ENCODE assay signal across 1 cellular context in genomic region chr19:10773969-10774368, GRCh38.
TF ChIP-seq lines count a peak whose summit lies in the region.

No MANE protein-coding gene starts in this region.

TF ChIP-seq in GM12878, 131 proteins besides CTCF, POLR2A, EP300 and RAD21 (continued from another document):
- TF ChIP-seq ZBTB11 (CRISPR knock-in tag; IDR thresholded peaks at IDR 0.05) (no peak), PAX5 (IDR thresholded peaks at IDR 0.05; ENCODE audit: borderline replicate concordance, low read depth, low read length) (no peak), PKNOX1 (IDR thresholded peaks at IDR 0.05) (peak; percentile 75)
